In the genomic region with DNA sequence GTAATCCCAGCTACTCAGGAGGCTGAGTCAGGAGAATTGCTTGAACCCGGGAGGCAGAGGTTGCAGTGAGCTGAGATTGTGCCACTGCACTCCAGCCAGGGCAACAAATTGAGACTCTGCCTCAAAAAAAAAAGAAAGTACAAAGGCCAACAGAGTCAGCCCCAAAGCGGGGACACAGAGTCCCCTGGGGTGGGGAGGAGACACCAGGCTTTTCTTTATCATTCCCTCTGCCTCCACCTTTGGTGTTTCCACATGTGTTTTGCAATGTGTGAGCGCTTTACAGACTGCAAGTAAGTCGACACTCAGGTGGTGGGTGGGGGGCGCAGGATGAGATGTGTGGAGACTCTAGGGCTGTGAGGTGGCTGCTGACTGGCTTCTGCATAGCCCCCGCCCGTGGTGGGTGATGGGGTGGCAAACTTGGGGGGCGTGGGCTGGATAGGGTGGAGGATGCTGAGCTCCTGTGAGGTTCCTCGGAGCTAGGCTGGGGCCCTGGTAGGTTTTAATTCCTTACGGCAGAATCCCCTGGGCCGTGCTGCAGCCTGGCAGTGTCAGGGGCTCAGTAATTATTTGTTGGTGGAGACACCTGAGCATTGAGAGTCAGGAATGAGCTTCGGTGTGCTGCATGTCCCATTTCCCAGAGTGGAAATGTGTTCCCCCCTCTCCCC, we compare ENCODE assay signal across 26 cellular contexts.
"Had no signal": no experiment of that assay in that cellular context is flagged by ENCODE, and none has a peak within 500 bp of the region (broad histone marks: within the 10 kb centered on the region; RNA-seq: fewer than 3 reads in every experiment).

No MANE protein-coding gene starts in this region.

- H3K36me3 ChIP-seq: esophagus squamous epithelium, heart right ventricle, left lung, transverse colon, uterus had no signal

- ATAC-seq: heart right ventricle; left lung; naive thymus-derived CD4-positive, alpha-beta T cell; right cardiac atrium; stimulated activated naive CD8-positive, alpha-beta T cell treated with anti-CD3 and anti-CD28 coated beads, Interleukin-15, Interleukin-2, amounts not matched to agents 100 U/mL and 50 U/mL, for 24 hours had no signal

- H3K27me3 Mint-ChIP-seq: dendritic cell treated with granulocyte-macrophage colony-stimulating factor and Interleukin-4, amounts not matched to agents 40 ng/mL and 50 ng/mL, for 4 days had no signal

- H3K9me3 ChIP-seq: esophagus squamous epithelium, heart right ventricle, left lung, testis, transverse colon, uterus had no signal

- H3K4me3 ChIP-seq: esophagus squamous epithelium, heart right ventricle, left lung, testis, transverse colon, uterus had no signal

- H3K27ac ChIP-seq: esophagus squamous epithelium, heart right ventricle, left lung, testis, transverse colon, uterus, VCaP had no signal

- H3K36me3 Mint-ChIP-seq: mesothelial cell of epicardium; naive thymus-derived CD4-positive, alpha-beta T cell had no signal

- DNase-seq: activated CD4-positive, alpha-beta T cell treated with anti-CD3 and anti-CD28 coated beads for 4 hours; activated CD4-positive, alpha-beta T cell treated with anti-CD3 and anti-CD28 coated beads, Interleukin-2, amount 50 U/mL, for 48 hours; activated CD8-positive, alpha-beta memory T cell treated with anti-CD3 and anti-CD28 coated beads for 24 hours; activated gamma-delta T cell treated with Interleukin-2 at 50 U/mL for 16 hours; activated naive CD4-positive, alpha-beta T cell treated with anti-CD3 and anti-CD28 coated beads, Interleukin-2, amount 50 U/mL, for 16 hours; amniotic stem cell; central memory CD4-positive, alpha-beta T cell; esophagus squamous epithelium; foreskin melanocyte; heart right ventricle; kidney glomerular epithelial cell; naive thymus-derived CD4-positive, alpha-beta T cell; right cardiac atrium; stimulated activated CD4-positive, alpha-beta T cell treated with anti-CD3 and anti-CD28 coated beads, Interleukin-12 subunit alpha, Interleukin-12 subunit beta, amount 100 ng/mL, for 4 hours; stimulated activated CD4-positive, alpha-beta T cell treated with anti-CD3 and anti-CD28 coated beads, Interleukin-4, amount 100 ng/mL, for 1 hour; stimulated activated naive CD8-positive, alpha-beta T cell treated with anti-CD3 and anti-CD28 coated beads, Interleukin-15, Interleukin-2, amounts not matched to agents 100 U/mL and 50 U/mL, for 24 hours; T-helper 9 cell; testis; transverse colon; uterus had no signal

- H3K4me1 ChIP-seq: esophagus squamous epithelium, heart right ventricle, left lung, testis, transverse colon, uterus had no signal

- H3K27me3 ChIP-seq: esophagus squamous epithelium, left lung, testis, transverse colon, uterus had no signal

- H3K4me3 Mint-ChIP-seq: dendritic cell treated with granulocyte-macrophage colony-stimulating factor and Interleukin-4, amounts not matched to agents 40 ng/mL and 50 ng/mL, for 4 days; mesothelial cell of epicardium; naive thymus-derived CD4-positive, alpha-beta T cell; neural crest cell; T-helper 1 cell treated with Interleukin-12 subunit alpha and Interleukin-12 subunit beta and Interleukin-4 antibody, amounts not matched to agents 30 μg/mL and 1 μg/mL, for 36 hours had no signal

- H3K4me1 Mint-ChIP-seq: mesothelial cell of epicardium; naive thymus-derived CD4-positive, alpha-beta T cell had no signal

- H3K27ac Mint-ChIP-seq: dendritic cell treated with granulocyte-macrophage colony-stimulating factor and Interleukin-4, amounts not matched to agents 40 ng/mL and 50 ng/mL, for 4 days; mesothelial cell of epicardium; naive thymus-derived CD4-positive, alpha-beta T cell; T-helper 1 cell treated with Interleukin-12 subunit alpha and Interleukin-12 subunit beta and Interleukin-4 antibody, amounts not matched to agents 30 μg/mL and 1 μg/mL, for 36 hours had no signal

- H3K9me3 Mint-ChIP-seq: dendritic cell treated with granulocyte-macrophage colony-stimulating factor and Interleukin-4, amounts not matched to agents 40 ng/mL and 50 ng/mL, for 4 days; mesothelial cell of epicardium; neural crest cell; T-helper 1 cell treated with Interleukin-12 subunit alpha and Interleukin-12 subunit beta and Interleukin-4 antibody, amounts not matched to agents 30 μg/mL and 1 μg/mL, for 36 hours had no signal
